15 cellular contexts compared by ENCODE assay signal in the genomic region with DNA sequence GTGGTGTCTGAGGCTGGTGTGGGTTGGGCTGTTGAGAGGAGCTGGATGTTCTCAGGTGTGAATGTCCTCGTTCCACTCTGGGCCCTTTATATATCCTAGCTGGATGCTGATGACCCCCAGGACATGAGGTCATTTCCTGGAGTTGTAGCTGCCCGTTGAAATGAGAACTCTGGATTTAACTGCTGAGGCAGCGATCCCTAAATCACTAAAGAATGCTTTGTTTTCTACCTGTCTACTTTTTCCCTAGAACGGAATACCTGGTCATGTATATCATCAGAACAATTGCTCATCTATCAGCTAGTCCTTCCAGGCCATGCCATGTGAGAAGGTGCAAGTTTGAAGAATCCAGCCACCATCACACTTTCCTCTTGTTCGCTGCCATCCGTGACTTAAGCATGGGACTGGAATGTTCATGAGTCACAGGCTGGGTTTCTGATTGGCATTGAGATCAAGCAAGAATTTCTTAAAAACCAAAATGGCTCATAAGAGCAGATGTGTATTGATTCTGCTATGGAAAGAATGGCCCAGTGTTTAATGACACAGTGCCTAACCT. TPM values are rescaled to one million over a fixed set of nuclear protein-coding genes. Genes with fewer than 3 reads are reported as not detected.
DNase-seq lines count a peak whose midpoint lies in the region; ATAC-seq and TF ChIP-seq lines count a peak whose summit lies in the region.
"Had no signal": no experiment of that assay in that cellular context is flagged by ENCODE, and none has a peak within 500 bp of the region (broad histone marks: within the 10 kb centered on the region; RNA-seq: fewer than 3 reads in every experiment).

A gene with protein sequence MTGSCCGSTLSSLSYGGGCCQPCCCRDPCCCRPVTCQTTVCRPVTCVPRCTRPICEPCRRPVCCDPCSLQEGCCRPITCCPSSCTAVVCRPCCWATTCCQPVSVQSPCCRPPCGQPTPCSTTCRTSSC (minus strand): TSS at position 63 of the 553 bp plus-strand sequence. CDS start 64 bp downstream, outside the sequence.

- peaks cover 10% of the 10 kb centered on the region for H3K9me3 Mint-ChIP-seq in type B pancreatic cell
- H3K9me3 Mint-ChIP-seq in activated CD4-positive, alpha-beta T cell treated with anti-CD3 and anti-CD28 coated beads, Interleukin-2, amount 10 ng/mL, durations not matched to agents 7 days and 5 days, result peaks cover 7% of the 10 kb centered on the region
- H3K9me3 Mint-ChIP-seq: natural killer cell treated with Interleukin-12 subunit alpha and Interleukin-12 subunit beta and Interleukin-15 and Interleukin-18, amount 100 ng/mL, for 72 hours had no signal

- POLR2A ChIA-PET in activated CD4-positive, alpha-beta T cell treated with anti-CD3 and anti-CD28 coated beads, Interleukin-2, amount 10 ng/mL, durations not matched to agents 7 days and 5 days (lab: Charles Lee), result no interaction called here

- peak within 1 kb of the TSS; percentile 28 for H3K27ac ChIP-seq in foreskin keratinocyte

- no peaks in the 10 kb centered on the region for H3K27me3 Mint-ChIP-seq in type B pancreatic cell
- peaks cover 29% of the 10 kb centered on the region for H3K27me3 Mint-ChIP-seq in activated CD4-positive, alpha-beta T cell treated with anti-CD3 and anti-CD28 coated beads, Interleukin-2, amount 10 ng/mL, durations not matched to agents 7 days and 5 days

- no peak within 1 kb of the TSS for H3K4me3 Mint-ChIP-seq in type B pancreatic cell
- H3K4me3 Mint-ChIP-seq in activated CD4-positive, alpha-beta T cell treated with anti-CD3 and anti-CD28 coated beads, Interleukin-2, amount 10 ng/mL, durations not matched to agents 7 days and 5 days, result no peak within 1 kb of the TSS
- H3K4me3 Mint-ChIP-seq: natural killer cell treated with Interleukin-12 subunit alpha and Interleukin-12 subunit beta and Interleukin-15 and Interleukin-18, amount 100 ng/mL, for 72 hours had no signal

- H3K27ac Mint-ChIP-seq in type B pancreatic cell, result peak within 1 kb of the TSS; percentile 53
- no peak within 1 kb of the TSS for H3K27ac Mint-ChIP-seq in activated CD4-positive, alpha-beta T cell treated with anti-CD3 and anti-CD28 coated beads, Interleukin-2, amount 10 ng/mL, durations not matched to agents 7 days and 5 days
- H3K27ac Mint-ChIP-seq: natural killer cell treated with Interleukin-12 subunit alpha and Interleukin-12 subunit beta and Interleukin-15 and Interleukin-18, amount 100 ng/mL, for 72 hours had no signal

- intact Hi-C loops in posterior cingulate gyrus (cut with DNase I), result no loop called here

- H3K4me1 Mint-ChIP-seq in type B pancreatic cell (ENCODE audit: unreplicated experiment), result peaks cover 18% of the 10 kb centered on the region
- no peaks in the 10 kb centered on the region for H3K4me1 Mint-ChIP-seq in activated CD4-positive, alpha-beta T cell treated with anti-CD3 and anti-CD28 coated beads, Interleukin-2, amount 10 ng/mL, durations not matched to agents 7 days and 5 days

- ATAC-seq in foreskin keratinocyte (peak; percentile 84), HG03342 (IDR thresholded peaks at IDR 0.05; ENCODE audit: unreplicated experiment) (no peak), GM18517 (IDR thresholded peaks at IDR 0.05; ENCODE audit: unreplicated experiment) (no peak)

- peaks cover 30% of the 10 kb centered on the region for H3K4me1 ChIP-seq in foreskin keratinocyte

- TF ChIP-seq CTCF in HFF-Myc (IDR thresholded peaks at IDR 0.05; ENCODE audit: low read depth, low read length, missing control alignments), result no peak
- TF ChIP-seq CTCF in foreskin keratinocyte (conservative IDR thresholded peaks at IDR 0.05), result no peak
- no peak for TF ChIP-seq CTCF in type B pancreatic cell (conservative IDR thresholded peaks at IDR 0.05)

- peak; percentile 78 for DNase-seq in HFF-Myc (ENCODE audit: extremely low read depth, low read depth)
- peak; percentile 81 for DNase-seq in SW480 (ENCODE audit: low spot score)
- peak; percentile 99 to 100 for DNase-seq in foreskin keratinocyte
- no peak for DNase-seq in type B pancreatic cell (ENCODE audit: extremely low spot score, unreplicated experiment)
- DNase-seq in posterior cingulate gyrus, result no peak
- DNase-seq in activated CD4-positive, alpha-beta T cell treated with anti-CD3 and anti-CD28 coated beads, Interleukin-2, amount 10 ng/mL, durations not matched to agents 7 days and 5 days, result no peak
- DNase-seq: activated CD8-positive, alpha-beta memory T cell treated with anti-CD3 and anti-CD28 coated beads, Interleukin-2, amount 50 U/mL, for 48 hours; hypothalamus; NCI-H446; stimulated activated CD4-positive, alpha-beta T cell treated with anti-CD3 and anti-CD28 coated beads, Interleukin-2, amount 100 ng/mL, for 24 hours had no signal

- H3K36me3 Mint-ChIP-seq in type B pancreatic cell, result no peaks in the 10 kb centered on the region
- H3K36me3 Mint-ChIP-seq in activated CD4-positive, alpha-beta T cell treated with anti-CD3 and anti-CD28 coated beads, Interleukin-2, amount 10 ng/mL, durations not matched to agents 7 days and 5 days (ENCODE audit: low read depth), result no peaks in the 10 kb centered on the region

- H3K27me3 ChIP-seq in foreskin keratinocyte, result no peaks in the 10 kb centered on the region

- H3K4me3 ChIP-seq in HFF-Myc (replicated peaks; ENCODE audit: low read depth, low read length), result no peak within 1 kb of the TSS

- CTCF ChIA-PET in activated CD4-positive, alpha-beta T cell treated with anti-CD3 and anti-CD28 coated beads, Interleukin-2, amount 10 ng/mL, durations not matched to agents 7 days and 5 days (lab: Charles Lee), result no interaction called here

RNA-seq across cellular contexts. Expression of the gene that starts here (rescaled TPM):
- 0.68 and 1.8 TPM in 2 replicates for total RNA-seq in foreskin keratinocyte
- polyA plus RNA-seq in foreskin keratinocyte, result 1.2 and 4.2 TPM in 2 replicates
- total RNA-seq in type B pancreatic cell (ENCODE audit: low replicate concordance), result 0.98 TPM in 1 of 2 replicates, not detected in the other
- not detected for total RNA-seq in activated CD4-positive, alpha-beta T cell treated with anti-CD3 and anti-CD28 coated beads, Interleukin-2, amount 10 ng/mL, durations not matched to agents 7 days and 5 days
- total RNA-seq: natural killer cell treated with Interleukin-12 subunit alpha and Interleukin-12 subunit beta and Interleukin-15 and Interleukin-18, amount 100 ng/mL, for 72 hours; T-helper 1 cell treated with Interleukin-12 subunit alpha and Interleukin-12 subunit beta and Interleukin-4 antibody, amounts not matched to agents 30 ng/mL and 1 ng/mL, for 36 hours; temporal lobe had no signal

Comparison
In these comparisons a context has a peak if more than half of its experiments do, and no peak if none do; other contexts are left out.
1. DNase-seq: peak in HFF-Myc (single experiment), SW480 (single experiment) and foreskin keratinocyte (2 of 2); none in type B pancreatic cell (single experiment), posterior cingulate gyrus (0 of 10) and activated CD4-positive, alpha-beta T cell treated with anti-CD3 and anti-CD28 coated beads, Interleukin-2, amount 10 ng/mL, durations not matched to agents 7 days and 5 days (single experiment).